ENCODE assay signal across 9 cellular contexts in genomic region chr5:154198611-154199230, GRCh38. TPM values are rescaled to one million over a fixed set of nuclear protein-coding genes. Genes with fewer than 3 reads are reported as not detected.
DNase-seq lines count a peak whose midpoint lies in the region; ATAC-seq, FAIRE-seq and TF ChIP-seq lines count a peak whose summit lies in the region.
"Had no signal": no experiment of that assay in that cellular context is flagged by ENCODE, and none has a peak within 500 bp of the region (broad histone marks: within the 10 kb centered on the region; RNA-seq: fewer than 3 reads in every experiment).

No MANE protein-coding gene starts in this region.

- WGBS in lung, 2 donors = 68 to 85% methylated on average over 4 of the region's 4 CpGs
- WGBS in lower leg skin, 2 donors = 65 to 75% methylated on average over 4 of the region's 4 CpGs

- CTCF ChIA-PET in CD8-positive, alpha-beta memory T cell (lab: Charles Lee) = interaction anchor here (0.9 to 3.5 kb wide), 6 partner anchors 9 to 271 kb away, joined by 3 to 15 read pairs (median 5); partner anchors contain the start of gene GALNT10
- CTCF ChIA-PET in WTC11 (lab: Charles Lee) = interaction anchor here (1.3 to 4.2 kb wide), 7 partner anchors 9 to 224 kb away, joined by 3 to 84 read pairs (median 14); partner anchors contain the start of gene GALNT10

- H3K27me3 ChIP-seq in CD8-positive, alpha-beta memory T cell (ENCODE audit: insufficient read depth, low read length, poor library complexity, severe bottlenecking) = no peaks in the 10 kb centered on the region
- no peaks in the 10 kb centered on the region for H3K27me3 ChIP-seq in lung (ENCODE audit: control insufficient read depth, insufficient read depth)
- H3K27me3 ChIP-seq: ascending aorta had no signal

- ATAC-seq in lung (ENCODE audit: insufficient read depth, low FRiP score) (peak; percentile 35), WTC11 (no peak)

- peaks cover 57% of the 10 kb centered on the region for H3K4me1 ChIP-seq in CD8-positive, alpha-beta memory T cell (ENCODE audit: insufficient read depth, low read length)
- H3K4me1 ChIP-seq in lung (ENCODE audit: control insufficient read depth in 2 of 2, insufficient read depth in 2 of 2, low read length in 2 of 2) = peaks cover 7 to 13% of the 10 kb centered on the region in 2 donors

- TF ChIP-seq CTCF in lung (IDR thresholded peaks at IDR 0.05; ENCODE audit: control extremely low read depth, extremely low read depth) = no peak
- TF ChIP-seq CTCF in WTC11 (IDR thresholded peaks at IDR 0.05) = no peak
- no peak for TF ChIP-seq CTCF in lower leg skin (IDR thresholded peaks at IDR 0.05)

- POLR2A ChIA-PET in CD8-positive, alpha-beta memory T cell (lab: Charles Lee) = interaction anchor here (1.0 kb wide), 2 partner anchors 9 to 14 kb away, joined by 3 read pairs; partner anchors contain the start of gene GALNT10
- POLR2A ChIA-PET in WTC11 (lab: Charles Lee) = no interaction called here

- H3K9me3 Mint-ChIP-seq in CD8-positive, alpha-beta memory T cell = no peaks in the 10 kb centered on the region
- H3K9me3 Mint-ChIP-seq in WTC11 = no peaks in the 10 kb centered on the region

- peak overlapping the region; percentile 33 to 79 (median 71) for H3K4me3 Mint-ChIP-seq in CD8-positive, alpha-beta memory T cell
- H3K4me3 Mint-ChIP-seq in WTC11 = no peak overlapping the region

- peak overlapping the region; percentile 87 to 97 (median 95) for H3K27ac Mint-ChIP-seq in CD8-positive, alpha-beta memory T cell
- H3K27ac Mint-ChIP-seq in WTC11 = no peak overlapping the region

- H3K9me3 ChIP-seq in CD8-positive, alpha-beta memory T cell (ENCODE audit: low read length) = no peaks in the 10 kb centered on the region
- no peaks in the 10 kb centered on the region for H3K9me3 ChIP-seq in lung (ENCODE audit: control insufficient read depth in 2 of 2, insufficient read depth in 1 of 2, low read length in 1 of 2)
- H3K9me3 ChIP-seq: ascending aorta had no signal

- FAIRE-seq in GM12892 (lab: Jason Lieb, UNC) = no peak

- H3K4me1 Mint-ChIP-seq in CD8-positive, alpha-beta memory T cell = peaks cover 62 to 96% (median 92%) of the 10 kb centered on the region in 3 donors
- H3K4me1 Mint-ChIP-seq in WTC11 = peaks cover 66% of the 10 kb centered on the region

- peak overlapping the region; percentile 45 for H3K27ac ChIP-seq in CD8-positive, alpha-beta memory T cell (ENCODE audit: low read depth, low read length)
- peak overlapping the region in 1 of 2 donors; percentile 69 for H3K27ac ChIP-seq in lung (ENCODE audit: low read depth in 1 of 2, low read length in 1 of 2)
- H3K27ac ChIP-seq: ascending aorta had no signal

- TF ChIP-seq POLR2A in GM12892 (IDR thresholded peaks at IDR 0.05; ENCODE audit: low read depth, low read length) = no peak
- TF ChIP-seq POLR2A in lower leg skin (IDR thresholded peaks at IDR 0.05) = no peak

- no peaks in the 10 kb centered on the region for H3K27me3 Mint-ChIP-seq in CD8-positive, alpha-beta memory T cell
- no peaks in the 10 kb centered on the region for H3K27me3 Mint-ChIP-seq in WTC11 (ENCODE audit: low read depth)

- no peaks in the 10 kb centered on the region for H3K36me3 ChIP-seq in CD8-positive, alpha-beta memory T cell (ENCODE audit: insufficient read depth, low read length)
- H3K36me3 ChIP-seq in lung (ENCODE audit: control insufficient read depth in 2 of 2, insufficient read depth in 2 of 2, low read length in 2 of 2) = peaks cover 0 to 1% of the 10 kb centered on the region in 2 donors

- intact Hi-C loops in lower leg skin (cut with DNase I; ENCODE audit: low total_unique reads) = no loop called here

- H3K36me3 Mint-ChIP-seq in CD8-positive, alpha-beta memory T cell = peaks cover 0 to 33% (median 11%) of the 10 kb centered on the region in 3 donors
- H3K36me3 Mint-ChIP-seq in WTC11 = 0 out of 2 replicates have a peak, but pooled peaks cover 2% of the 10 kb centered on the region

- DNase-seq in CD8-positive, alpha-beta memory T cell = no peak
- DNase-seq in M059J (ENCODE audit: low read depth) = peak; percentile 95
- DNase-seq in astrocyte of the hippocampus (ENCODE audit: low read depth, low spot score) = peak; percentile 86
- DNase-seq in lung (ENCODE audit: low spot score) = no peak
- no peak for DNase-seq in WTC11 (ENCODE audit: low spot score)
- DNase-seq in GM12892 (ENCODE audit: insufficient read length) = no peak
- DNase-seq in SHP77 (lab: John Stamatoyannopoulos, UW) = no peak
- no peak for DNase-seq in lower leg skin (ENCODE audit: low spot score in 2 of 2)

- H3K4me3 ChIP-seq in CD8-positive, alpha-beta memory T cell (ENCODE audit: low read length) = no peak overlapping the region
- no peak overlapping the region for H3K4me3 ChIP-seq in lung
- H3K4me3 ChIP-seq in lower leg skin (ENCODE audit: low read depth, poor library complexity, severe bottlenecking) = no peak overlapping the region
- H3K4me3 ChIP-seq: ascending aorta had no signal

TF ChIP-seq in WTC11, 78 proteins besides CTCF, POLR2A, EP300 and RAD21:
- no peak for TF ChIP-seq JAZF1 (CRISPR knock-in tag; IDR thresholded peaks at IDR 0.05)
- no peak for TF ChIP-seq ZNF121 (CRISPR knock-in tag; IDR thresholded peaks at IDR 0.05)
- TF ChIP-seq HMGA2 (CRISPR knock-in tag; IDR thresholded peaks at IDR 0.05) = no peak
- TF ChIP-seq SP1 (CRISPR knock-in tag; conservative IDR thresholded peaks at IDR 0.05) = no peak
- no peak for TF ChIP-seq MYBL2 (CRISPR knock-in tag; IDR thresholded peaks at IDR 0.05)
- TF ChIP-seq ZNF416 (CRISPR knock-in tag; IDR thresholded peaks at IDR 0.05) = no peak
- no peak for TF ChIP-seq ETV6 (CRISPR knock-in tag; IDR thresholded peaks at IDR 0.05)
- no peak for TF ChIP-seq CREM (CRISPR knock-in tag; IDR thresholded peaks at IDR 0.05)
- no peak for TF ChIP-seq ATF2 (CRISPR knock-in tag; IDR thresholded peaks at IDR 0.05; ENCODE audit: borderline replicate concordance, low read depth)
- TF ChIP-seq ZMAT4 (CRISPR knock-in tag; IDR thresholded peaks at IDR 0.05) = no peak
- no peak for TF ChIP-seq ARID4B (CRISPR knock-in tag; IDR thresholded peaks at IDR 0.05; ENCODE audit: borderline replicate concordance)
- TF ChIP-seq KAT7 (CRISPR knock-in tag; IDR thresholded peaks at IDR 0.05; ENCODE audit: borderline replicate concordance) = no peak
- no peak for TF ChIP-seq NFE2L1 (CRISPR knock-in tag; IDR thresholded peaks at IDR 0.05)
- TF ChIP-seq NFYB (CRISPR knock-in tag; conservative IDR thresholded peaks at IDR 0.05; ENCODE audit: low read depth) = no peak
- TF ChIP-seq ZBTB21 (CRISPR knock-in tag; IDR thresholded peaks at IDR 0.05; ENCODE audit: borderline replicate concordance) = no peak

RNA-seq across cellular contexts. Expression of gene GALNT10, which starts 8.2 kb away (rescaled TPM):
- total RNA-seq in CD8-positive, alpha-beta memory T cell = 10 to 100 TPM; 28.0 to 32.1 TPM
- 27.6 TPM for polyA plus RNA-seq in CD8-positive, alpha-beta memory T cell
- 27.2 and 45.4 TPM in 2 replicates for total RNA-seq in M059J (2014; rRNA removed; shearing (Covaris generic))
- total RNA-seq in lung = 10 to 100 TPM in 1 of 2 donors, 1 to 10 TPM in 1; 9.0 to 70.2 TPM
- polyA plus RNA-seq in lung = 10 to 100 TPM; 14.9 to 29.1 TPM
- total RNA-seq in WTC11 (2021) = 15.9 to 22.9 TPM (median 17.5 TPM) in 3 replicates
- 11.7 TPM for polyA plus RNA-seq in GM12892 (2012; ENCODE audit: missing spikeins)
- 10 to 100 TPM in 2 of 4 donors, 1 to 10 TPM in 2; 5.7 to 25.2 (median 9.7) TPM for total RNA-seq in lower leg skin

Comparison
In these comparisons a context has a peak if more than half of its experiments do, and no peak if none do; other contexts are left out.
1. DNase-seq: peak in M059J (single experiment) and astrocyte of the hippocampus (single experiment); none in CD8-positive, alpha-beta memory T cell (0 of 5), lung (single experiment), WTC11 (single experiment), GM12892 (single experiment), SHP77 (0 of 2) and lower leg skin (0 of 2).